Comparison of ENCODE assay signal across 7 cellular contexts in the genomic region with DNA sequence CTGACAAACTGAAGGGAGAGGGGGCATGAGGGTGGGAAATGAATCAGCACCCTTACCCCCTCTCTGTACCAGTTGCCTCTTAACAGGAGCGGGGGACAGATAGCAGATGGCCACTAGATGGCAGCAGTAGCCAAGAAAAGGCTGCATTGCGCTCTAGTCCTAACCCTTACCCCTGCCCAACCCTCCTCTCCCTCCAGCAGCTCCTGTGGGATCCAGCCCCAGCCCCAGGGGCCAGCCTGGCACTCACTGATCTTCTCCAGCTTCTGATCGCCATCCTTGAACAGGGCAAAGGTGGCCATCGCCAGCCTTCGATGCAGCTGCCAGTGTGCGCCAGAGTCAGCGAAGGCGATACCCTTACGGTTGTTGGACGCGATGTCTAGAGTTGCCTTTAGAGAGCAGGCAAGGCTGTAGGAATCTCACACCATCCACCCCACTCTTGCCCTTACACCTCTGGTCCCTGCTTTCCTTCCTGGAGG. TPM values are rescaled to one million over a fixed set of nuclear protein-coding genes. Genes with fewer than 3 reads are reported as not detected.
DNase-seq lines count a peak whose midpoint lies in the region; ATAC-seq and TF ChIP-seq lines count a peak whose summit lies in the region.

No MANE protein-coding gene starts in this region.

- H3K36me3 Mint-ChIP-seq in activated T-helper 17 cell treated with anti-CD3 and anti-CD28 coated beads, Interleukin-2, amount 50 U/mL, for 72 hours (ENCODE audit: low read depth), result no peaks in the 10 kb centered on the region

- no peak overlapping the region for H3K4me3 Mint-ChIP-seq in activated T-helper 17 cell treated with anti-CD3 and anti-CD28 coated beads, Interleukin-2, amount 50 U/mL, for 72 hours

- no peaks in the 10 kb centered on the region for H3K4me1 Mint-ChIP-seq in activated T-helper 17 cell treated with anti-CD3 and anti-CD28 coated beads, Interleukin-2, amount 50 U/mL, for 72 hours

- no peak overlapping the region for H3K27ac Mint-ChIP-seq in activated T-helper 17 cell treated with anti-CD3 and anti-CD28 coated beads, Interleukin-2, amount 50 U/mL, for 72 hours

- no peaks in the 10 kb centered on the region for H3K9me3 Mint-ChIP-seq in activated T-helper 17 cell treated with anti-CD3 and anti-CD28 coated beads, Interleukin-2, amount 50 U/mL, for 72 hours

- H3K4me1 ChIP-seq in RWPE2 (ENCODE audit: insufficient read depth, poor library complexity, severe bottlenecking) (no peaks in the 10 kb centered on the region), thoracic aorta (ENCODE audit: control insufficient read depth in 1 of 2, low read depth in 2 of 2) (peaks cover 0 to 20% of the 10 kb centered on the region in 2 donors)

- H3K27me3 Mint-ChIP-seq in activated T-helper 17 cell treated with anti-CD3 and anti-CD28 coated beads, Interleukin-2, amount 50 U/mL, for 72 hours, result peaks cover 7% of the 10 kb centered on the region

- H3K36me3 ChIP-seq in RWPE2 (ENCODE audit: low read depth) (no peaks in the 10 kb centered on the region), thoracic aorta (no peaks in the 10 kb centered on the region)

- H3K9me3 ChIP-seq in RWPE2 (ENCODE audit: severe bottlenecking) (no peaks in the 10 kb centered on the region), thoracic aorta (peaks cover 4% of the 10 kb centered on the region)

- H3K27ac ChIP-seq in RWPE2 (ENCODE audit: poor library complexity, severe bottlenecking) (no peak overlapping the region), thoracic aorta (no peak overlapping the region)

- H3K27me3 ChIP-seq in RWPE2 (ENCODE audit: insufficient read depth, poor library complexity, severe bottlenecking) (no peaks in the 10 kb centered on the region), thoracic aorta (replicated peaks; ENCODE audit: insufficient read depth) (no peaks in the 10 kb centered on the region)

- DNase-seq in GM13977 (ENCODE audit: low spot score), result peak; percentile 81
- DNase-seq in M059J (ENCODE audit: low read depth), result peak; percentile 65
- no peak for DNase-seq in RWPE2 (ENCODE audit: low spot score)
- DNase-seq in foreskin fibroblast, result peak; percentile 41 to 87
- DNase-seq in nucleus accumbens (lab: John Stamatoyannopoulos, UW), result peak in 48 of 56 donors; percentile 6 to 83 (median 42)
- no peak for DNase-seq in thoracic aorta (ENCODE audit: low spot score)

- H3K4me3 ChIP-seq in RWPE2 (ENCODE audit: severe bottlenecking), result no peak overlapping the region
- H3K4me3 ChIP-seq in foreskin fibroblast (ENCODE audit: low read depth in 1 of 2, low read length in 2 of 2), result no peak overlapping the region
- no peak overlapping the region for H3K4me3 ChIP-seq in thoracic aorta

- peak; percentile 96 for ATAC-seq in RWPE2 (ENCODE audit: low read depth)
- ATAC-seq in activated T-helper 17 cell treated with anti-CD3 and anti-CD28 coated beads, Interleukin-2, amount 50 U/mL, for 72 hours (replicated peaks), result peak; percentile 99
- peak; percentile 82 for ATAC-seq in thoracic aorta (ENCODE audit: insufficient number of reproducible peaks, low FRiP score, low read depth)

- TF ChIP-seq CTCF in GM13977 (IDR thresholded peaks at IDR 0.05; ENCODE audit: extremely low read depth, insufficient read depth, missing control alignments) (peak; percentile 91), RWPE2 (IDR thresholded peaks at IDR 0.05; ENCODE audit: poor library complexity, severe bottlenecking) (peak; percentile 88), foreskin fibroblast (IDR thresholded peaks at IDR 0.05; ENCODE audit: low read depth, low read length) (peak; percentile 73), thoracic aorta (IDR thresholded peaks at IDR 0.05) (peak; percentile 86)

- in situ Hi-C loops in GM13977 (cut with MboI; ENCODE audit: low pct_unique_long_range_greater_than_20kb, low sequenced_read_pairs, unreplicated experiment), result loop anchor here (25.0 kb wide), 1 partner anchor 652 kb away; the partner anchor contains the start of genes CALHM3 and NEURL1

RNA-seq across cellular contexts. Expression of gene CYP17A1, which starts 2.2 kb away (rescaled TPM):
- total RNA-seq in M059J (2014; rRNA removed; shearing (Covaris generic)), result not detected in 2 replicates
- total RNA-seq in activated T-helper 17 cell treated with anti-CD3 and anti-CD28 coated beads, Interleukin-2, amount 50 U/mL, for 72 hours, result not detected
- 1 to 10 TPM in 1 of 2 donors, under 1 TPM in 1; 0.41 to 1.3 TPM for total RNA-seq in thoracic aorta

RNA-seq across cellular contexts. Expression of gene BORCS7, which starts 19.0 kb away (rescaled TPM):
- total RNA-seq in M059J (2014; rRNA removed; shearing (Covaris generic)), result 8.7 and 16.7 TPM in 2 replicates
- total RNA-seq in activated T-helper 17 cell treated with anti-CD3 and anti-CD28 coated beads, Interleukin-2, amount 50 U/mL, for 72 hours, result 10 to 100 TPM; 10.2 to 11.5 TPM
- total RNA-seq in thoracic aorta, result 10 to 100 TPM; 35.2 to 38.7 TPM

RNA-seq across cellular contexts. Expression of gene AS3MT, which starts 34.2 kb away (rescaled TPM):
- total RNA-seq in M059J (2014; rRNA removed; shearing (Covaris generic)), result 0.12 and 1.5 TPM in 2 replicates
- total RNA-seq in activated T-helper 17 cell treated with anti-CD3 and anti-CD28 coated beads, Interleukin-2, amount 50 U/mL, for 72 hours, result 1 to 10 TPM in 1 of 2 donors, not detected in 1; 1.6 TPM
- total RNA-seq in thoracic aorta, result 1 to 10 TPM; 5.6 to 6.2 TPM

Comparison
In these comparisons a context has a peak if more than half of its experiments do, and no peak if none do; other contexts are left out.
1. DNase-seq: peak in GM13977 (single experiment), M059J (single experiment), foreskin fibroblast (2 of 2) and nucleus accumbens (48 of 56); none in RWPE2 (single experiment) and thoracic aorta (single experiment).
2. Peak in every context shown above with its lines, with median percentiles within 50 percentile points of each other: CTCF ChIP-seq and ATAC-seq.